8 cellular contexts compared by ENCODE assay signal in genomic region chr18:13222371-13223281, GRCh38. TPM values are rescaled to one million over a fixed set of nuclear protein-coding genes. Genes with fewer than 3 reads are reported as not detected.
DNase-seq lines count a peak whose midpoint lies in the region; ATAC-seq and TF ChIP-seq lines count a peak whose summit lies in the region.

No MANE protein-coding gene starts in this region.

- peaks cover 10% of the 10 kb centered on the region for H3K27me3 Mint-ChIP-seq in activated T-cell treated with anti-CD3 and anti-CD28 coated beads, Interleukin-2, amount 50 U/mL, for 24 hours

- peaks cover 35% of the 10 kb centered on the region for H3K4me1 Mint-ChIP-seq in activated T-cell treated with anti-CD3 and anti-CD28 coated beads, Interleukin-2, amount 50 U/mL, for 24 hours (ENCODE audit: low read depth)

- ATAC-seq in omental fat pad (ENCODE audit: low FRiP score) = peak; percentile 28
- ATAC-seq in GM18909 (IDR thresholded peaks at IDR 0.05; ENCODE audit: poor library complexity, unreplicated experiment) = no peak
- no peak for ATAC-seq in HG02678 (IDR thresholded peaks at IDR 0.05; ENCODE audit: unreplicated experiment)

- no peak overlapping the region for H3K4me3 ChIP-seq in esophagus (ENCODE audit: low read depth in 1 of 2, low read length in 2 of 2)

- DNase-seq in COR-L47 (lab: John Stamatoyannopoulos, UW) = peak; percentile 97
- peak; percentile 85 for DNase-seq in NCI-H345 (lab: John Stamatoyannopoulos, UW)
- no peak for DNase-seq in omental fat pad (ENCODE audit: low spot score)
- DNase-seq in activated naive CD4-positive, alpha-beta T cell treated with Interleukin-2 at 50 U/mL for 16 hours = no peak
- DNase-seq in activated T-cell treated with anti-CD3 and anti-CD28 coated beads, Interleukin-2, amount 50 U/mL, for 24 hours = no peak

- WGBS in esophagus, 2 donors = 24 to 34% methylated on average over 19 of the region's 19 CpGs

- H3K9me3 ChIP-seq in esophagus (ENCODE audit: control insufficient read depth in 2 of 2, insufficient read depth in 1 of 2, low read depth in 1 of 2, low read length in 1 of 2) = no peaks in the 10 kb centered on the region

- H3K36me3 Mint-ChIP-seq in activated T-cell treated with anti-CD3 and anti-CD28 coated beads, Interleukin-2, amount 50 U/mL, for 24 hours (ENCODE audit: low read depth) = no peaks in the 10 kb centered on the region

- no peak overlapping the region for H3K27ac Mint-ChIP-seq in activated T-cell treated with anti-CD3 and anti-CD28 coated beads, Interleukin-2, amount 50 U/mL, for 24 hours

- H3K27ac ChIP-seq in esophagus (ENCODE audit: low read depth in 2 of 2, low read length in 1 of 2) = peak overlapping the region; percentile 36 to 54

- H3K27me3 ChIP-seq in esophagus (ENCODE audit: control insufficient read depth in 1 of 2, insufficient read depth in 2 of 2, low read length in 2 of 2) = no peaks in the 10 kb centered on the region

- H3K9me3 Mint-ChIP-seq in activated T-cell treated with anti-CD3 and anti-CD28 coated beads, Interleukin-2, amount 50 U/mL, for 24 hours = no peaks in the 10 kb centered on the region

- TF ChIP-seq CTCF in omental fat pad (IDR thresholded peaks at IDR 0.05) = no peak

- H3K4me3 Mint-ChIP-seq in activated T-cell treated with anti-CD3 and anti-CD28 coated beads, Interleukin-2, amount 50 U/mL, for 24 hours = no peak overlapping the region

- peaks cover 5 to 8% of the 10 kb centered on the region in 2 donors for H3K4me1 ChIP-seq in esophagus (ENCODE audit: control insufficient read depth in 2 of 2, insufficient read depth in 2 of 2, low read length in 1 of 2)

- no peaks in the 10 kb centered on the region for H3K36me3 ChIP-seq in esophagus (ENCODE audit: control insufficient read depth in 2 of 2, insufficient read depth in 2 of 2, low read length in 1 of 2)

RNA-seq across cellular contexts. Expression of gene LDLRAD4, which starts 4.1 kb away (rescaled TPM):
- under 1 TPM; 0.79 to 0.99 TPM for polyA plus RNA-seq in esophagus
- 10 to 100 TPM; 23.9 to 38.3 (median 27.0) TPM for total RNA-seq in omental fat pad

Comparison
In these comparisons a context has a peak if more than half of its experiments do, and no peak if none do; other contexts are left out.
1. DNase-seq: peak in COR-L47 (single experiment) and NCI-H345 (single experiment); none in omental fat pad (single experiment), activated naive CD4-positive, alpha-beta T cell treated with Interleukin-2 at 50 U/mL for 16 hours (single experiment) and activated T-cell treated with anti-CD3 and anti-CD28 coated beads, Interleukin-2, amount 50 U/mL, for 24 hours (single experiment).